ENCODE assay signal across 22 cellular contexts in genomic region chr2:69465513-69466456, GRCh38. TPM values are rescaled to one million over a fixed set of nuclear protein-coding genes. Genes with fewer than 3 reads are reported as not detected.
DNase-seq lines count a peak whose midpoint lies in the region; ATAC-seq, FAIRE-seq and TF ChIP-seq lines count a peak whose summit lies in the region.
"Had no signal": no experiment of that assay in that cellular context is flagged by ENCODE, and none has a peak within 500 bp of the region (broad histone marks: within the 10 kb centered on the region; RNA-seq: fewer than 3 reads in every experiment).

No MANE protein-coding gene starts in this region.

- peaks cover 47% of the 10 kb centered on the region for H3K36me3 Mint-ChIP-seq in activated CD4-positive, alpha-beta T cell treated with anti-CD3 and anti-CD28 coated beads, Interleukin-2, amount 10 ng/mL, durations not matched to agents 24 days and 14 days (ENCODE audit: low read depth)

- WGBS in liver, result 93% methylated on average over 14 of the region's 14 CpGs
- 95% methylated on average over 13 of the region's 14 CpGs for WGBS in HepG2 (ENCODE audit: low lambda C conversion rate)
- 75 to 80% (median 78%) methylated on average over 11 to 14 of the region's 14 CpGs for WGBS in heart left ventricle, 4 donors
- WGBS in aorta, 2 donors, result 84 to 86% methylated on average over 14 of the region's 14 CpGs

- intact Hi-C loops in HepG2 (cut with micrococcal nuclease; ENCODE audit: unreplicated experiment), result no loop called here
- intact Hi-C loops in heart left ventricle (cut with DNase I), result no loop called here
- intact Hi-C loops in posterior vena cava (cut with DNase I), result no loop called here
- intact Hi-C loops in aorta (cut with DNase I), result no loop called here
- intact Hi-C loops in activated CD4-positive, alpha-beta T cell treated with anti-CD3 and anti-CD28 coated beads, Interleukin-2, amount 10 ng/mL, durations not matched to agents 24 days and 14 days (cut with micrococcal nuclease), result no loop called here

- H3K9me3 ChIP-seq in liver (ENCODE audit: control insufficient read depth in 4 of 4, low read length in 3 of 4), result no peaks in the 10 kb centered on the region
- no peaks in the 10 kb centered on the region for H3K9me3 ChIP-seq in HepG2 (ENCODE audit: low read length)
- no peaks in the 10 kb centered on the region for H3K9me3 ChIP-seq in heart left ventricle
- H3K9me3 ChIP-seq in aorta (ENCODE audit: control insufficient read depth, low read length), result no peaks in the 10 kb centered on the region
- H3K9me3 ChIP-seq: left lung, right lobe of liver, SJCRH30, vagina had no signal

- H4K20me1 ChIP-seq in HepG2 (ENCODE audit: insufficient read depth, low read length), result no peaks in the 10 kb centered on the region

- no peak for TF ChIP-seq POLR2A in HepG2 (IDR thresholded peaks at IDR 0.05; ENCODE audit: insufficient read depth in 1 of 2, low read depth in 2 of 2, low read length in 2 of 2)
- no peak for TF ChIP-seq POLR2A in heart left ventricle (IDR thresholded peaks at IDR 0.05)

- DNase-seq in HepG2 (ENCODE audit: low spot score) (no peak), heart left ventricle (peak; percentile 65 to 81 (median 69)), posterior vena cava (ENCODE audit: low spot score) (peak; percentile 90), aorta (peak in 1 of 2 donors; percentile 54), COR-L47 (lab: John Stamatoyannopoulos, UW) (no peak), mesenteric fat pad (ENCODE audit: low spot score) (no peak)
- DNase-seq in activated CD4-positive, alpha-beta T cell treated with anti-CD3 and anti-CD28 coated beads, Interleukin-2, amount 10 ng/mL, durations not matched to agents 24 days and 14 days, result no peak
- DNase-seq: CD8-positive, alpha-beta memory T cell; left lung; NCI-H345; nephron progenitor cell; right lobe of liver; stimulated activated CD4-positive, alpha-beta T cell treated with anti-CD3 and anti-CD28 coated beads, Interleukin-4, amount 100 ng/mL, for 24 hours; T1000 had no signal

- peaks cover 0 to 7% (median 5%) of the 10 kb centered on the region in 4 donors for H3K36me3 ChIP-seq in liver (ENCODE audit: control insufficient read depth in 4 of 4, insufficient read depth in 3 of 4, low read depth in 1 of 4, low read length in 3 of 4)
- peaks cover 0 to 11% of the 10 kb centered on the region in 2 experiments; a peak in 2 of 5 replicates for H3K36me3 ChIP-seq in HepG2 (replicated peaks in 1 of 2; ENCODE audit: control insufficient read depth in 1 of 2, insufficient read depth in 2 of 2, low read length in 2 of 2)
- peaks cover 0 to 26% (median 11%) of the 10 kb centered on the region in 9 donors for H3K36me3 ChIP-seq in heart left ventricle
- peaks cover 0 to 2% of the 10 kb centered on the region in 2 donors for H3K36me3 ChIP-seq in aorta (ENCODE audit: control insufficient read depth in 1 of 2, insufficient read depth in 2 of 2, low read length in 1 of 2)
- H3K36me3 ChIP-seq: right lobe of liver, SJCRH30 had no signal

- H3K27ac ChIP-seq in liver (ENCODE audit: low read depth in 1 of 2, low read length in 2 of 2), result no peak overlapping the region
- no peak overlapping the region for H3K27ac ChIP-seq in HepG2 (ENCODE audit: extremely low read length, insufficient read depth, low read length)
- peak overlapping the region in 11 of 12 donors; percentile 29 to 72 (median 60) for H3K27ac ChIP-seq in heart left ventricle
- no peak overlapping the region for H3K27ac ChIP-seq in aorta (ENCODE audit: low read depth in 1 of 2, low read length in 2 of 2)
- H3K27ac ChIP-seq: left lung, right lobe of liver, SJCRH30, vagina had no signal

- POLR2A ChIA-PET in HepG2 (lab: Yijun Ruan, JAX), result interaction anchor here (1.6 kb wide), 1 partner anchor 29 kb away, joined by 5 read pairs; the partner anchor contains the start of gene NFU1

- no peak for FAIRE-seq in HepG2 (lab: Jason Lieb, UNC)
- FAIRE-seq: endothelial cell of umbilical vein, G401.6, GM12891, H1 had no signal

- BruUV-seq in HepG2 (replicated peaks; lab: Mats Ljungman, UMichigan), result no TSS peak

- H3K4me1 ChIP-seq in liver (ENCODE audit: control insufficient read depth in 4 of 4, insufficient read depth in 4 of 4, low read length in 3 of 4) (no peaks in the 10 kb centered on the region), HepG2 (ENCODE audit: insufficient read depth, low read length) (no peaks in the 10 kb centered on the region), heart left ventricle (peaks cover 0 to 31% (median 12%) of the 10 kb centered on the region in 12 donors), aorta (ENCODE audit: control insufficient read depth in 1 of 2, insufficient read depth in 2 of 2, low read length in 2 of 2) (peaks cover 0 to 6% of the 10 kb centered on the region in 2 donors)
- H3K4me1 ChIP-seq: left lung, right lobe of liver had no signal

- TF ChIP-seq EP300 in HepG2 (IDR thresholded peaks at IDR 0.05; ENCODE audit: low read depth in 2 of 2, low read length in 2 of 2), result no peak
- TF ChIP-seq EP300 in HepG2 (CRISPR knock-in tag; IDR thresholded peaks at IDR 0.05; ENCODE audit: borderline replicate concordance), result no peak

- no peak for TF ChIP-seq RAD21 in liver (IDR thresholded peaks at IDR 0.05)
- TF ChIP-seq RAD21 in HepG2 (CRISPR knock-in tag; IDR thresholded peaks at IDR 0.05), result no peak

- H3K27me3 ChIP-seq in liver (ENCODE audit: control insufficient read depth in 4 of 4, insufficient read depth in 4 of 4, low read length in 3 of 4) (no peaks in the 10 kb centered on the region), HepG2 (ENCODE audit: control insufficient read depth in 1 of 2, insufficient read depth in 2 of 2, low read length in 2 of 2) (no peaks in the 10 kb centered on the region), heart left ventricle (no peaks in the 10 kb centered on the region), aorta (ENCODE audit: control insufficient read depth in 1 of 2, insufficient read depth in 2 of 2, low read length in 1 of 2) (no peaks in the 10 kb centered on the region)
- H3K27me3 ChIP-seq: left lung, right lobe of liver, SJCRH30, vagina had no signal

- no peak overlapping the region for H3K4me3 Mint-ChIP-seq in activated CD4-positive, alpha-beta T cell treated with anti-CD3 and anti-CD28 coated beads, Interleukin-2, amount 10 ng/mL, durations not matched to agents 24 days and 14 days
- H3K4me3 Mint-ChIP-seq: activated CD4-positive, alpha-beta T cell treated with anti-CD3 and anti-CD28 coated beads for 36 hours; nephron progenitor cell had no signal

- H2AFZ ChIP-seq in HepG2 (ENCODE audit: low read length), result no peak overlapping the region

- CTCF ChIA-PET in HepG2 (lab: Yijun Ruan, JAX; ENCODE audit: low intra/inter-chr PET ratio, low total read pairs), result no interaction called here

- in situ Hi-C loops in HepG2 (cut with HindIII; ENCODE audit: extremely low pct_ligation_motif_present, low pct_unique_long_range_greater_than_20kb), result no loop called here

- H3K4me1 Mint-ChIP-seq in activated CD4-positive, alpha-beta T cell treated with anti-CD3 and anti-CD28 coated beads, Interleukin-2, amount 10 ng/mL, durations not matched to agents 24 days and 14 days, result peaks cover 10% of the 10 kb centered on the region
- H3K4me1 Mint-ChIP-seq: nephron progenitor cell had no signal

- no peaks in the 10 kb centered on the region for H3K9me3 Mint-ChIP-seq in activated CD4-positive, alpha-beta T cell treated with anti-CD3 and anti-CD28 coated beads, Interleukin-2, amount 10 ng/mL, durations not matched to agents 24 days and 14 days
- H3K9me3 Mint-ChIP-seq: CD8-positive, alpha-beta memory T cell; nephron progenitor cell had no signal

- no peak overlapping the region for H3K4me3 ChIP-seq in liver (ENCODE audit: low read depth in 1 of 3, low read length in 3 of 3)
- H3K4me3 ChIP-seq in HepG2 (replicated peaks in 1 of 3; ENCODE audit: insufficient read depth in 1 of 3, low read depth in 2 of 3, low read length in 3 of 3), result no peak overlapping the region
- no peak overlapping the region for H3K4me3 ChIP-seq in heart left ventricle
- no peak overlapping the region for H3K4me3 ChIP-seq in aorta (ENCODE audit: low read length in 2 of 2)
- H3K4me3 ChIP-seq: left lung, right lobe of liver, SJCRH30, vagina had no signal

- H3K4me2 ChIP-seq in HepG2 (ENCODE audit: low read depth, low read length), result no peak overlapping the region

- no peak overlapping the region for H3K27ac Mint-ChIP-seq in activated CD4-positive, alpha-beta T cell treated with anti-CD3 and anti-CD28 coated beads, Interleukin-2, amount 10 ng/mL, durations not matched to agents 24 days and 14 days
- H3K27ac Mint-ChIP-seq: activated CD4-positive, alpha-beta T cell treated with anti-CD3 and anti-CD28 coated beads for 36 hours; nephron progenitor cell had no signal

- TF ChIP-seq CTCF in liver (IDR thresholded peaks at IDR 0.05; ENCODE audit: low read depth, low read length, missing input control) (no peak), HepG2 (CRISPR knock-in tag; IDR thresholded peaks at IDR 0.05) (no peak), heart left ventricle (IDR thresholded peaks at IDR 0.05) (no peak)

- no peaks in the 10 kb centered on the region for H3K27me3 Mint-ChIP-seq in activated CD4-positive, alpha-beta T cell treated with anti-CD3 and anti-CD28 coated beads, Interleukin-2, amount 10 ng/mL, durations not matched to agents 24 days and 14 days
- H3K27me3 Mint-ChIP-seq: activated CD4-positive, alpha-beta T cell treated with anti-CD3 and anti-CD28 coated beads for 36 hours; CD8-positive, alpha-beta memory T cell had no signal

- H3K79me2 ChIP-seq in HepG2 (ENCODE audit: insufficient read depth, low read length), result no peaks in the 10 kb centered on the region

- H3K9ac ChIP-seq in liver (ENCODE audit: low read depth in 1 of 2, low read length in 2 of 2) (no peak overlapping the region), HepG2 (ENCODE audit: insufficient read depth, low read depth, low read length) (no peak overlapping the region)

- ATAC-seq in HepG2 (no peak), heart left ventricle (peak; percentile 53 to 79 (median 67)), aorta (ENCODE audit: low FRiP score) (peak; percentile 73)
- ATAC-seq: left lung, right lobe of liver had no signal

RNA-seq across cellular contexts. Expression of gene NFU1, which starts 28.6 kb away (rescaled TPM):
- 10 to 100 TPM in 1 of 2 donors, 1 to 10 TPM in 1; 7.4 to 17.3 TPM for total RNA-seq in liver
- polyA plus RNA-seq in liver, result 10 to 100 TPM; 14.8 to 37.4 TPM
- 84.0 and 99.6 TPM in 2 replicates for total RNA-seq in HepG2 (2016; rRNA removed; fragmentation: Illumina TruSeq; extraction: Trizol)
- 88.3 and 93.2 TPM in 2 replicates for total RNA-seq in HepG2 (2016; cell fraction: cytosol; rRNA removed; fragmentation: Illumina TruSeq; extraction: Trizol; ENCODE audit: low read depth)
- total RNA-seq in HepG2 (2016; cell fraction: insoluble cytoplasmic fraction; rRNA removed; fragmentation: Illumina TruSeq; extraction: Trizol), result 83.8 and 107 TPM in 2 replicates
- 83.6 and 88.7 TPM in 2 replicates for total RNA-seq in HepG2 (2016; cell fraction: membrane; rRNA removed; fragmentation: Illumina TruSeq; extraction: Trizol)
- total RNA-seq in HepG2 (2016; cell fraction: nucleus; rRNA removed; fragmentation: Illumina TruSeq; extraction: Trizol), result 35.6 and 35.8 TPM in 2 replicates
- 28.1 and 39.1 TPM in 2 replicates for polyA plus RNA-seq in HepG2 (2011; rRNA removed)
- 23.1 and 28.7 TPM in 2 replicates for polyA plus RNA-seq in HepG2 (2011; cell fraction: cytosol; rRNA removed)
- polyA plus RNA-seq in HepG2 (2011; cell fraction: nucleus; rRNA removed), result 6.6 and 7.8 TPM in 2 replicates
- 58.4 and 80.4 TPM in 2 replicates for polyA plus RNA-seq in HepG2 (2012)
- polyA plus RNA-seq in HepG2 (2016; cell fraction: cytosol; fragmentation: Illumina TruSeq; extraction: Trizol; ENCODE audit: low read depth), result 79.1 and 96.4 TPM in 2 replicates
- polyA plus RNA-seq in HepG2 (2016; cell fraction: insoluble cytoplasmic fraction; fragmentation: Illumina TruSeq; extraction: Trizol; ENCODE audit: low read depth), result 89.4 and 94.3 TPM in 2 replicates
- polyA plus RNA-seq in HepG2 (2016; cell fraction: membrane; fragmentation: Illumina TruSeq; extraction: Trizol; ENCODE audit: low read depth), result 57.3 and 66.6 TPM in 2 replicates
- 42.0 and 48.4 TPM in 2 replicates for polyA plus RNA-seq in HepG2 (2016; cell fraction: nucleus; fragmentation: Illumina TruSeq; extraction: Trizol; ENCODE audit: insufficient read depth, low read depth)
- polyA minus RNA-seq in HepG2 (2011; rRNA and poly(A)+ RNA removed; ENCODE audit: low replicate concordance), result 3.3 and 4.8 TPM in 2 replicates
- 12.6 and 17.8 TPM in 2 replicates for polyA minus RNA-seq in HepG2 (2011; cell fraction: cytosol; rRNA and poly(A)+ RNA removed)
- 11.5 and 12.2 TPM in 2 replicates for polyA minus RNA-seq in HepG2 (2011; cell fraction: nucleus; rRNA and poly(A)+ RNA removed)
- 100 to 1,000 TPM in 6 of 9 donors, 10 to 100 TPM in 3; 76.6 to 144 (median 110) TPM for total RNA-seq in heart left ventricle
- polyA plus RNA-seq in heart left ventricle, result 100 to 1,000 TPM in 1 of 2 donors, 10 to 100 TPM in 1; 61.5 to 156 TPM
- total RNA-seq in posterior vena cava, result 10 to 100 TPM; 35.3 to 44.0 TPM
- total RNA-seq in aorta, result 10 to 100 TPM; 39.8 to 45.3 TPM
- 100 to 1,000 TPM in 1 of 2 donors, 10 to 100 TPM in 1; 56.5 to 101 TPM for polyA plus RNA-seq in aorta
- total RNA-seq in activated CD4-positive, alpha-beta T cell treated with anti-CD3 and anti-CD28 coated beads, Interleukin-2, amount 10 ng/mL, durations not matched to agents 24 days and 14 days, result 30.4 and 32.3 TPM in 2 replicates
- 94.2 TPM for total RNA-seq in mesenteric fat pad

Comparison
In these comparisons a context has a peak if more than half of its experiments do, and no peak if none do; other contexts are left out.
1. H3K27ac ChIP-seq: peak in heart left ventricle (11 of 12); none in liver (0 of 2), HepG2 (single experiment) and aorta (0 of 2).
2. DNase-seq: peak in heart left ventricle (5 of 5) and posterior vena cava (single experiment); none in HepG2 (single experiment), activated CD4-positive, alpha-beta T cell treated with anti-CD3 and anti-CD28 coated beads, Interleukin-2, amount 10 ng/mL, durations not matched to agents 24 days and 14 days (single experiment), COR-L47 (single experiment) and mesenteric fat pad (single experiment).